In the genomic region with DNA sequence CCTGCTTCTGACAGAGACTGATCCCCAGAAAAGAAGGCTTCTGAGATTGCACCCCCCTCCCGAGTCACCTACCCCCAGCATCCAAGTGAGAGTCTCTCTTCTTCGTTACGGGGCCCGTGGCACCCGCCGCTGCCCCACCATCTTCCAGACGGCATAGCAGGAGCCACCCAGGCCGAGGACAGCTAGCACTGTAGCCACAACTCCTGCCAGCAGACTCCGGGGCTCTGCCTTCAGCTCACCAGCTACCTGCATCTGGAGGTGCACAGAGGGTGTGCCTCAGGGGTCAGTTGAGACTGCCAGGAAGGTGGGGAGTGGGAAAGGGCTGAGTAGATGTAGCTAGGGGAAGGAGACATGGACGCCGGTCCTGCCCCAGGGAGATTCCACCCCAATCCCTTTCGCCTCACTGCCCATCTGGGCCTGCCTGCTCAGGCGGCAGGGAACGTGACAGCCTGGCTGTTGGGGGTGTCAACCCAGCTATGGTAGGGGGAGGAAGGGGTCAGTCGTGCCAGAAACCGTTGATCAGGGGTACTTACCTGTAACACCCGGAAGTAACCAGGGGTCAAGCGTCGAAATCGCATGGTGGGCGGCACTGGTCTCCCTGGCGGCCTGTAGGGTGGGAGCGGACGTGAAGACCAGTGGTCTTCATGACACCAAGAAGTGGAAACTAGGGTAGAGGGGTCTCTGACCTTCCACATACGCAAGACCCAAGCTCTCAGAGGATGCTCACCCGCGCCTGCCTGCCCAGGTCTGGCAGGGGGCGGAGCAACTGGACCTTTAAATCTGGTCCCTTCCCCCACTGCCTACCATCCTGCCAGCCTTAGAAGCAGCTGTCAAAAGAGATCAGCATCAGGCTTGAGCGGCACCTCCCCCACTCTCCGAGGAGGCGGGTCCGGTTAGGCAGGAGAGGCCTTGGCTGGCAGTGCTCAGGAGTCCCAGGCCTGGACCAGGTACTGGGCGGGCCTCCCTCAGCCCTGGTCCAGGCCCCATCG, we compare ENCODE assay signal across 9 cellular contexts. TPM values are rescaled to one million over a fixed set of nuclear protein-coding genes. Genes with fewer than 3 reads are reported as not detected.
DNase-seq lines count a peak whose midpoint lies in the region; ATAC-seq and TF ChIP-seq lines count a peak whose summit lies in the region.
"Had no signal": no experiment of that assay in that cellular context is flagged by ENCODE, and none has a peak within 500 bp of the region (broad histone marks: within the 10 kb centered on the region; RNA-seq: fewer than 3 reads in every experiment).

TSS of gene ZNF593OS (minus strand) at position 749 of the 989 bp plus-strand sequence. CDS start at position 578, 171 bp downstream.

- TF ChIP-seq EP300 in suprapubic skin (IDR thresholded peaks at IDR 0.05) = no peak

- peak within 1 kb of the TSS; percentile 96 for H3K4me3 Mint-ChIP-seq in activated naive CD4-positive, alpha-beta T cell treated with anti-CD3 and anti-CD28 coated beads, Interleukin-2, amount 50 U/mL, for 24 hours
- peak within 1 kb of the TSS; percentile 91 for H3K4me3 Mint-ChIP-seq in activated CD8-positive, alpha-beta T cell treated with anti-CD3 and anti-CD28 coated beads for 36 hours

- H3K27me3 Mint-ChIP-seq in activated naive CD4-positive, alpha-beta T cell treated with anti-CD3 and anti-CD28 coated beads, Interleukin-2, amount 50 U/mL, for 24 hours = no peaks in the 10 kb centered on the region
- no peaks in the 10 kb centered on the region for H3K27me3 Mint-ChIP-seq in activated CD8-positive, alpha-beta T cell treated with anti-CD3 and anti-CD28 coated beads for 36 hours

- POLR2A ChIA-PET in activated CD8-positive, alpha-beta T cell treated with anti-CD3 and anti-CD28 coated beads for 36 hours (lab: Charles Lee) = interaction anchor here (0.8 to 1.0 kb wide), 2 partner anchors 9 to 38 kb away, joined by 3 read pairs; no protein-coding TSS in a partner anchor

- H3K36me3 Mint-ChIP-seq in activated naive CD4-positive, alpha-beta T cell treated with anti-CD3 and anti-CD28 coated beads, Interleukin-2, amount 50 U/mL, for 24 hours = peaks cover 5% of the 10 kb centered on the region
- peaks cover 10% of the 10 kb centered on the region for H3K36me3 Mint-ChIP-seq in activated CD8-positive, alpha-beta T cell treated with anti-CD3 and anti-CD28 coated beads for 36 hours (ENCODE audit: low read depth)

- peaks cover 3% of the 10 kb centered on the region for H3K4me1 Mint-ChIP-seq in activated naive CD4-positive, alpha-beta T cell treated with anti-CD3 and anti-CD28 coated beads, Interleukin-2, amount 50 U/mL, for 24 hours
- H3K4me1 Mint-ChIP-seq in activated CD8-positive, alpha-beta T cell treated with anti-CD3 and anti-CD28 coated beads for 36 hours (ENCODE audit: low read depth) = peaks cover 11% of the 10 kb centered on the region

- H3K27me3 ChIP-seq in suprapubic skin (no peaks in the 10 kb centered on the region), thyroid gland (no peaks in the 10 kb centered on the region)

- CTCF ChIA-PET in activated CD8-positive, alpha-beta T cell treated with anti-CD3 and anti-CD28 coated beads for 36 hours (lab: Charles Lee) = interaction anchor here (1.0 to 6.2 kb wide), 6 partner anchors 27 to 150 kb away, joined by 3 to 77 read pairs (median 6); partner anchors contain the start of gene CEP85

- no peak within 1 kb of the TSS for H3K27ac Mint-ChIP-seq in activated naive CD4-positive, alpha-beta T cell treated with anti-CD3 and anti-CD28 coated beads, Interleukin-2, amount 50 U/mL, for 24 hours
- H3K27ac Mint-ChIP-seq in activated CD8-positive, alpha-beta T cell treated with anti-CD3 and anti-CD28 coated beads for 36 hours = peak within 1 kb of the TSS; percentile 49

- peak within 1 kb of the TSS; percentile 90; the same call in 1 of the 2 replicates for H3K4me3 ChIP-seq in iPS-18c (ENCODE audit: insufficient read depth, low read depth, low read length)
- peak within 1 kb of the TSS; percentile 90 for H3K4me3 ChIP-seq in suprapubic skin
- peak within 1 kb of the TSS in 1 of 3 donors; percentile 58 for H3K4me3 ChIP-seq in thyroid gland (replicated peaks in 1 of 3)

- TF ChIP-seq POLR2A in suprapubic skin (IDR thresholded peaks at IDR 0.05) (no peak), thyroid gland (IDR thresholded peaks at IDR 0.05) (no peak)

- no peaks in the 10 kb centered on the region for H3K9me3 Mint-ChIP-seq in activated naive CD4-positive, alpha-beta T cell treated with anti-CD3 and anti-CD28 coated beads, Interleukin-2, amount 50 U/mL, for 24 hours
- no peaks in the 10 kb centered on the region for H3K9me3 Mint-ChIP-seq in activated CD8-positive, alpha-beta T cell treated with anti-CD3 and anti-CD28 coated beads for 36 hours

- H3K9me3 ChIP-seq in iPS-18c (ENCODE audit: control insufficient read depth, insufficient read depth, low read length) (no peaks in the 10 kb centered on the region), suprapubic skin (no peaks in the 10 kb centered on the region), thyroid gland (no peaks in the 10 kb centered on the region)

- WGBS in suprapubic skin = 91% methylated on average over 29 of the region's 34 CpGs
- 89 to 91% methylated on average over 30 to 34 of the region's 34 CpGs for whole genome bisulfite sequencing in thyroid gland, 2 donors

- H3K27ac ChIP-seq in suprapubic skin (no peak within 1 kb of the TSS), thyroid gland (peak within 1 kb of the TSS in 1 of 3 donors; percentile 50)

- ATAC-seq in activated CD8-positive, alpha-beta T cell treated with anti-CD3 and anti-CD28 coated beads for 36 hours = no peak

- H3K36me3 ChIP-seq in suprapubic skin = peaks cover 3% of the 10 kb centered on the region
- no peaks in the 10 kb centered on the region for H3K36me3 ChIP-seq in thyroid gland

- intact Hi-C loops in activated CD8-positive, alpha-beta T cell treated with anti-CD3 and anti-CD28 coated beads for 36 hours (cut with micrococcal nuclease) = no loop called here
- intact Hi-C loops in thyroid gland (cut with DNase I) = loop anchor here (5.0 kb wide), 1 partner anchor 61 kb away; the partner anchor contains the start of gene CEP85

- H3K4me1 ChIP-seq in suprapubic skin (peaks cover 18% of the 10 kb centered on the region), thyroid gland (peaks cover 8 to 18% of the 10 kb centered on the region in 2 donors)

- no peak for DNase-seq in activated naive CD4-positive, alpha-beta T cell treated with anti-CD3 and anti-CD28 coated beads, Interleukin-2, amount 50 U/mL, for 16 hours
- DNase-seq in activated CD8-positive, alpha-beta T cell treated with anti-CD3 and anti-CD28 coated beads for 36 hours = no peak
- DNase-seq in suprapubic skin (ENCODE audit: low spot score in 2 of 2) (no peak), NCI-H2081 treated with DMSO at 0.1 percent for 48 hours (lab: John Stamatoyannopoulos, UW) (no peak), midbrain (lab: John Stamatoyannopoulos, UW) (no peak), thyroid gland (no peak)

- TF ChIP-seq CTCF in activated CD8-positive, alpha-beta T cell treated with anti-CD3 and anti-CD28 coated beads for 36 hours (IDR thresholded peaks at IDR 0.05) = no peak
- TF ChIP-seq CTCF in suprapubic skin (IDR thresholded peaks at IDR 0.05) = no peak
- TF ChIP-seq CTCF in thyroid gland (IDR thresholded peaks at IDR 0.05) = no peak

RNA-seq across cellular contexts. Expression of gene ZNF593OS, which starts in this region (rescaled TPM):
- not detected for total RNA-seq in activated CD8-positive, alpha-beta T cell treated with anti-CD3 and anti-CD28 coated beads for 36 hours
- total RNA-seq in suprapubic skin (not detected), thyroid gland (under 1 TPM in 1 of 4 donors, not detected in 3; 0.33 TPM)
- total RNA-seq: T-helper 1 cell treated with Interleukin-12 subunit alpha and Interleukin-12 subunit beta and Interleukin-4 antibody, amounts not matched to agents 30 ng/mL and 1 ng/mL, for 36 hours had no signal
